ENCODE assay signal across 10 cellular contexts in the genomic region with DNA sequence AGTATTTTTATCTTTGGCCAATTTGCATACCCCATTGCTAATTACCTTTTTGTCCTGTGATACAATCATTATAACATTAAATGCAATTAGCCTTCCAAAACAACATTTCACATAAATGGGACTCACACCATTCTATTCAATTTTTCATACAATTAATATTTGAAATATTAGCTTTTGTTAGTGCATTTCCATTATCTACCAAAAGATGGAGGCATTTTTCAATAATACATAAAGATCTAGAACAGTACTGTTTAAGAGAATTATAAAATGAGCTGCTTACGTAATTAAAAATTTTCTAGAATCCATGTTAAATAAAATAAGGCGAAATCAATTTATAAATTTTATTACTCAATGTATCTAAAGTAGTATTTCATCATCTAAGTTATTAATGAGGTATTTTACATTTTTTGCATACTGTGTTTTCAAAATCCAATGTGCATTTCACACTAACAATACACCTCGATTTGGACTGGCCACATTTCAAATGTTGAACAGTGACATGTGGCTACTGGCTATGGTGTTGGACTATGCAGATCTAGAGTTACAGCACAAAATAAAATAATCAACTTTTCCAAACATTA.
DNase-seq lines count a peak whose midpoint lies in the region; ATAC-seq and TF ChIP-seq lines count a peak whose summit lies in the region.
"Had no signal": no experiment of that assay in that cellular context is flagged by ENCODE, and none has a peak within 500 bp of the region (broad histone marks: within the 10 kb centered on the region; RNA-seq: fewer than 3 reads in every experiment).

No MANE protein-coding gene starts in this region.

- H3K4me3 ChIP-seq in Peyer's patch, result no peak overlapping the region

- H3K27me3 ChIP-seq in Peyer's patch, result no peaks in the 10 kb centered on the region

- no peaks in the 10 kb centered on the region for H3K4me1 ChIP-seq in Peyer's patch

- no peaks in the 10 kb centered on the region for H3K36me3 ChIP-seq in Peyer's patch

- H3K4me1 Mint-ChIP-seq in activated CD4-positive, alpha-beta memory T cell treated with anti-CD3 and anti-CD28 coated beads, Interleukin-2, amount 10 ng/mL, durations not matched to agents 7 days and 5 days, result no peaks in the 10 kb centered on the region

- TF ChIP-seq CTCF in Peyer's patch (IDR thresholded peaks at IDR 0.05), result peak in 4 of 6 experiments; percentile 24 to 37 (median 32)

- no peak overlapping the region for H3K4me3 Mint-ChIP-seq in activated CD4-positive, alpha-beta memory T cell treated with anti-CD3 and anti-CD28 coated beads, Interleukin-2, amount 10 ng/mL, durations not matched to agents 7 days and 5 days
- H3K4me3 Mint-ChIP-seq: activated T-cell treated with anti-CD3 and anti-CD28 coated beads, Interleukin-2, amount 50 U/mL, for 4 hours had no signal

- CTCF ChIA-PET in activated CD4-positive, alpha-beta memory T cell treated with anti-CD3 and anti-CD28 coated beads, Interleukin-2, amount 10 ng/mL, durations not matched to agents 7 days and 5 days (lab: Charles Lee), result interaction anchor here (1.2 to 1.5 kb wide), 2 partner anchors 9 to 178 kb away, joined by 3 to 7 read pairs; no protein-coding TSS in a partner anchor

- no peaks in the 10 kb centered on the region for H3K27me3 Mint-ChIP-seq in activated CD4-positive, alpha-beta memory T cell treated with anti-CD3 and anti-CD28 coated beads, Interleukin-2, amount 10 ng/mL, durations not matched to agents 7 days and 5 days

- no peaks in the 10 kb centered on the region for H3K36me3 Mint-ChIP-seq in activated CD4-positive, alpha-beta memory T cell treated with anti-CD3 and anti-CD28 coated beads, Interleukin-2, amount 10 ng/mL, durations not matched to agents 7 days and 5 days (ENCODE audit: low read depth)

- peak; percentile 28 for DNase-seq in DMS53 (lab: John Stamatoyannopoulos, UW)
- DNase-seq in DMS53 treated with DMSO at 0.1 percent for 48 hours (lab: John Stamatoyannopoulos, UW; ENCODE audit: unreplicated experiment), result no peak
- DNase-seq in Peyer's patch, result no peak
- DNase-seq in fibroblast of gingiva (ENCODE audit: low read depth), result peak; percentile 13
- DNase-seq in superior temporal gyrus (ENCODE audit: extremely low spot score), result peak; percentile 65
- DNase-seq in activated CD4-positive, alpha-beta memory T cell treated with anti-CD3 and anti-CD28 coated beads, Interleukin-2, amount 10 ng/mL, durations not matched to agents 7 days and 5 days, result no peak
- no peak for DNase-seq in HuH-7.5 (ENCODE audit: low spot score)
- DNase-seq: activated T-cell treated with anti-CD3 and anti-CD28 coated beads, Interleukin-2, amount 50 U/mL, for 4 hours; stimulated activated CD4-positive, alpha-beta T cell treated with anti-CD3 and anti-CD28 coated beads, Interleukin-4, amount 100 ng/mL, for 24 hours had no signal

- H3K9me3 Mint-ChIP-seq in activated CD4-positive, alpha-beta memory T cell treated with anti-CD3 and anti-CD28 coated beads, Interleukin-2, amount 10 ng/mL, durations not matched to agents 7 days and 5 days, result no peaks in the 10 kb centered on the region
- H3K9me3 Mint-ChIP-seq: activated T-cell treated with anti-CD3 and anti-CD28 coated beads, Interleukin-2, amount 50 U/mL, for 4 hours had no signal

- POLR2A ChIA-PET in activated CD4-positive, alpha-beta memory T cell treated with anti-CD3 and anti-CD28 coated beads, Interleukin-2, amount 10 ng/mL, durations not matched to agents 7 days and 5 days (lab: Charles Lee), result no interaction called here

- no peaks in the 10 kb centered on the region for H3K9me3 ChIP-seq in Peyer's patch

- ATAC-seq in HG03354 (IDR thresholded peaks at IDR 0.05; ENCODE audit: poor library complexity, severe bottlenecking, unreplicated experiment), result no peak
- ATAC-seq: activated T-cell treated with anti-CD3 and anti-CD28 coated beads, Interleukin-2, amount 50 U/mL, for 4 hours had no signal

- H3K27ac Mint-ChIP-seq in activated CD4-positive, alpha-beta memory T cell treated with anti-CD3 and anti-CD28 coated beads, Interleukin-2, amount 10 ng/mL, durations not matched to agents 7 days and 5 days, result no peak overlapping the region

- no peak for TF ChIP-seq POLR2A in Peyer's patch (IDR thresholded peaks at IDR 0.05)

- H3K27ac ChIP-seq in Peyer's patch, result no peak overlapping the region

Comparison
In these comparisons a context has a peak if more than half of its experiments do, and no peak if none do; other contexts are left out.
1. DNase-seq: peak in DMS53 (single experiment), fibroblast of gingiva (single experiment) and superior temporal gyrus (single experiment); none in DMS53 treated with DMSO at 0.1 percent for 48 hours (single experiment), Peyer's patch (0 of 3), activated CD4-positive, alpha-beta memory T cell treated with anti-CD3 and anti-CD28 coated beads, Interleukin-2, amount 10 ng/mL, durations not matched to agents 7 days and 5 days (single experiment) and HuH-7.5 (single experiment).